ENCODE assay signal across 8 cellular contexts in genomic region chr14:75088566-75089373, GRCh38. TPM values are rescaled to one million over a fixed set of nuclear protein-coding genes. Genes with fewer than 3 reads are reported as not detected.
A peak's percentile ranks its signal among the peaks of the same experiment; 100 is the strongest.
DNase-seq lines count a peak whose midpoint lies in the region; ATAC-seq and TF ChIP-seq lines count a peak whose summit lies in the region.

No MANE protein-coding gene starts in this region.

- peak; percentile 84 for TF ChIP-seq CTCF in CD4-positive, alpha-beta T cell (IDR thresholded peaks at IDR 0.05)
- TF ChIP-seq CTCF in H9 (conservative IDR thresholded peaks at IDR 0.05) (peak; percentile 86), parathyroid adenoma (IDR thresholded peaks at IDR 0.05) (peak; percentile 81)

- H4K91ac ChIP-seq in H9 (ENCODE audit: insufficient read length, low read depth, low read length), result no peak overlapping the region

- no peak overlapping the region for H3K4me2 ChIP-seq in H9 (ENCODE audit: insufficient read depth, insufficient read length, low read length)
- no peak overlapping the region for H3K4me2 ChIP-seq in parathyroid adenoma (ENCODE audit: low read length)

- H3K79me2 ChIP-seq in H9 (ENCODE audit: insufficient read depth, low read length) (no peaks in the 10 kb centered on the region), parathyroid adenoma (no peaks in the 10 kb centered on the region)

- no peaks in the 10 kb centered on the region for H3K36me3 ChIP-seq in parathyroid adenoma (ENCODE audit: control insufficient read depth, insufficient read depth, low read length)

- H2BK15ac ChIP-seq in H9 (ENCODE audit: low read depth, low read length), result no peak overlapping the region

- no peak overlapping the region for H3K27ac Mint-ChIP-seq in CD4-positive, alpha-beta T cell
- H3K27ac Mint-ChIP-seq in H9, result no peak overlapping the region
- no peak overlapping the region for H3K27ac Mint-ChIP-seq in activated CD8-positive, alpha-beta T cell treated with anti-CD3 and anti-CD28 coated beads, Interleukin-2, amount 10 ng/mL, durations not matched to agents 7 days and 5 days

- peak; percentile 72 for ATAC-seq in CD4-positive, alpha-beta T cell (ENCODE audit: poor library complexity)
- peak; percentile 69 for ATAC-seq in activated CD8-positive, alpha-beta T cell treated with anti-CD3 and anti-CD28 coated beads, Interleukin-2, amount 10 ng/mL, durations not matched to agents 7 days and 5 days
- ATAC-seq in HG02610 (IDR thresholded peaks at IDR 0.05; ENCODE audit: unreplicated experiment), result no peak

- no peak overlapping the region for H2BK20ac ChIP-seq in H9 (ENCODE audit: low read depth, low read length, poor library complexity, severe bottlenecking)

- H3K4me1 ChIP-seq in H9 (ENCODE audit: insufficient read depth, low read length) (no peaks in the 10 kb centered on the region), parathyroid adenoma (no peaks in the 10 kb centered on the region)

- H3T11ph ChIP-seq in H9 (ENCODE audit: low read length), result no peak overlapping the region

- intact Hi-C loops in CD4-positive, alpha-beta T cell (cut with DNase I, micrococcal nuclease), result loop anchor here (1.0 to 2.0 kb wide), 5 partner anchors 142 to 227 kb away; no protein-coding TSS in a partner anchor

- H3K27me3 Mint-ChIP-seq in CD4-positive, alpha-beta T cell, result no peaks in the 10 kb centered on the region
- no peaks in the 10 kb centered on the region for H3K27me3 Mint-ChIP-seq in H9 (ENCODE audit: low read depth)
- H3K27me3 Mint-ChIP-seq in activated CD8-positive, alpha-beta T cell treated with anti-CD3 and anti-CD28 coated beads, Interleukin-2, amount 10 ng/mL, durations not matched to agents 7 days and 5 days (ENCODE audit: low read depth), result no peaks in the 10 kb centered on the region

- no peak overlapping the region for H3K23ac ChIP-seq in H9 (ENCODE audit: insufficient read length, low read depth, low read length)

- H3K18ac ChIP-seq in H9 (ENCODE audit: insufficient read length, low read depth, low read length), result no peak overlapping the region

- H3K4ac ChIP-seq in H9 (ENCODE audit: low read depth, low read length), result no peak overlapping the region

- H3K9me3 Mint-ChIP-seq in CD4-positive, alpha-beta T cell, result no peaks in the 10 kb centered on the region
- no peaks in the 10 kb centered on the region for H3K9me3 Mint-ChIP-seq in H9
- H3K9me3 Mint-ChIP-seq in activated CD8-positive, alpha-beta T cell treated with anti-CD3 and anti-CD28 coated beads, Interleukin-2, amount 10 ng/mL, durations not matched to agents 7 days and 5 days (ENCODE audit: insufficient read depth), result no peaks in the 10 kb centered on the region

- no peaks in the 10 kb centered on the region for H4K20me1 ChIP-seq in H9 (ENCODE audit: control insufficient read depth, insufficient read depth, insufficient read length)

- no peak overlapping the region for H2AFZ ChIP-seq in H9 (ENCODE audit: low read length)
- H2AFZ ChIP-seq in parathyroid adenoma, result no peak overlapping the region

- H3K27ac ChIP-seq in CD4-positive, alpha-beta T cell (ENCODE audit: low read depth, low read length), result no peak overlapping the region
- H3K27ac ChIP-seq in H9 (ENCODE audit: insufficient read length, low read depth, low read length) (no peak overlapping the region), parathyroid adenoma (no peak overlapping the region)

- no CpG with 5 or more reads among the region's 7 CpGs for WGBS in H9 (ENCODE audit: extremely low coverage, insufficient read length, low lambda C conversion rate)

- H3K56ac ChIP-seq in H9 (ENCODE audit: insufficient read length, low read depth, low read length), result no peak overlapping the region

- no peak overlapping the region for H3K14ac ChIP-seq in H9 (ENCODE audit: insufficient read depth, low read length)

- H3K4me3 Mint-ChIP-seq in CD4-positive, alpha-beta T cell, result no peak overlapping the region
- H3K4me3 Mint-ChIP-seq in H9, result no peak overlapping the region
- H3K4me3 Mint-ChIP-seq in activated CD8-positive, alpha-beta T cell treated with anti-CD3 and anti-CD28 coated beads, Interleukin-2, amount 10 ng/mL, durations not matched to agents 7 days and 5 days, result no peak overlapping the region

- H3K4me1 Mint-ChIP-seq in CD4-positive, alpha-beta T cell (ENCODE audit: low read depth), result no peaks in the 10 kb centered on the region
- H3K4me1 Mint-ChIP-seq in H9, result peaks cover 7 to 8% of the 10 kb centered on the region in 2 experiments
- H3K4me1 Mint-ChIP-seq in activated CD8-positive, alpha-beta T cell treated with anti-CD3 and anti-CD28 coated beads, Interleukin-2, amount 10 ng/mL, durations not matched to agents 7 days and 5 days (ENCODE audit: low read depth), result no peaks in the 10 kb centered on the region

- no peaks in the 10 kb centered on the region for H3K23me2 ChIP-seq in H9 (ENCODE audit: insufficient read length, low read depth, low read length, poor library complexity, severe bottlenecking)

- H3K36me3 Mint-ChIP-seq in CD4-positive, alpha-beta T cell (ENCODE audit: low read depth), result peaks cover 79% of the 10 kb centered on the region
- H3K36me3 Mint-ChIP-seq in H9 (ENCODE audit: insufficient read depth in 1 of 3, low read depth in 3 of 3), result peaks cover 11 to 64% (median 61%) of the 10 kb centered on the region in 3 experiments; a peak in 6 of 7 replicates
- peaks cover 45% of the 10 kb centered on the region for H3K36me3 Mint-ChIP-seq in activated CD8-positive, alpha-beta T cell treated with anti-CD3 and anti-CD28 coated beads, Interleukin-2, amount 10 ng/mL, durations not matched to agents 7 days and 5 days (ENCODE audit: low read depth)

- no peak overlapping the region for H2BK120ac ChIP-seq in H9 (ENCODE audit: low read depth, low read length, poor library complexity, severe bottlenecking)

- POLR2A ChIA-PET in CD4-positive, alpha-beta T cell (lab: Charles Lee), result interaction anchor here (0.6 to 1.5 kb wide), 6 partner anchors 10 to 228 kb away, joined by 3 to 10 read pairs (median 4); partner anchors contain the start of gene ACYP1
- POLR2A ChIA-PET in activated CD8-positive, alpha-beta T cell treated with anti-CD3 and anti-CD28 coated beads, Interleukin-2, amount 10 ng/mL, durations not matched to agents 7 days and 5 days (lab: Charles Lee), result interaction anchor here (0.6 to 1.0 kb wide), 3 partner anchors 218 to 228 kb away, joined by 3 read pairs; no protein-coding TSS in a partner anchor

- no peak overlapping the region for H2BK12ac ChIP-seq in H9 (ENCODE audit: insufficient read length, low read depth, low read length)

- H3K27me3 ChIP-seq in CD4-positive, alpha-beta T cell (ENCODE audit: control insufficient read depth, insufficient read depth, low read length), result no peaks in the 10 kb centered on the region
- no peaks in the 10 kb centered on the region for H3K27me3 ChIP-seq in H9 (ENCODE audit: insufficient read depth, low read length)
- H3K27me3 ChIP-seq in parathyroid adenoma (ENCODE audit: control insufficient read depth, insufficient read depth, low read length), result no peaks in the 10 kb centered on the region

- H4K8ac ChIP-seq in H9 (replicated peaks; ENCODE audit: insufficient read length, low read depth, low read length), result no peak overlapping the region

- H4K5ac ChIP-seq in H9 (ENCODE audit: insufficient read length, low read depth, low read length), result no peak overlapping the region

- H3K79me1 ChIP-seq in H9 (ENCODE audit: insufficient read depth, low read depth, low read length, poor library complexity, severe bottlenecking), result no peaks in the 10 kb centered on the region

- DNase-seq in CD4-positive, alpha-beta T cell, result peak in 6 of 10 experiments; percentile 8 to 32 (median 19)
- peak; percentile 46 for DNase-seq in H9
- peak; percentile 77 for DNase-seq in NCI-H69 (lab: John Stamatoyannopoulos, UW)
- peak; percentile 65 for DNase-seq in activated CD8-positive, alpha-beta T cell treated with anti-CD3 and anti-CD28 coated beads, Interleukin-2, amount 10 ng/mL, durations not matched to agents 7 days and 5 days
- peak; percentile 34 for DNase-seq in germinal center (ENCODE audit: low spot score)
- DNase-seq in activated effector memory CD4-positive, alpha-beta T cell treated with anti-CD3 and anti-CD28 coated beads, Interleukin-2, amount 50 U/mL, for 16 hours, result no peak

- H3K9ac ChIP-seq in H9 (ENCODE audit: extremely low read depth, insufficient read length, low read length) (no peak overlapping the region), parathyroid adenoma (no peak overlapping the region)

- no peaks in the 10 kb centered on the region for H3K9me3 ChIP-seq in CD4-positive, alpha-beta T cell (ENCODE audit: control insufficient read depth, low read length)
- no peaks in the 10 kb centered on the region for H3K9me3 ChIP-seq in H9 (ENCODE audit: control insufficient read depth, low read depth, low read length)
- no peaks in the 10 kb centered on the region for H3K9me3 ChIP-seq in parathyroid adenoma (ENCODE audit: control insufficient read depth, low read length)

- H2AK5ac ChIP-seq in H9 (ENCODE audit: insufficient read length, low read length), result no peak overlapping the region

- H2BK5ac ChIP-seq in H9 (ENCODE audit: insufficient read length, low read length), result no peak overlapping the region

- no peak overlapping the region for H3K4me3 ChIP-seq in parathyroid adenoma (ENCODE audit: low read depth, low read length)

- CTCF ChIA-PET in CD4-positive, alpha-beta T cell (lab: Charles Lee), result interaction anchor here (0.6 to 3.0 kb wide), 13 partner anchors 9 to 480 kb away, joined by 3 to 22 read pairs (median 4); partner anchors contain the start of gene ACYP1
- CTCF ChIA-PET in activated CD8-positive, alpha-beta T cell treated with anti-CD3 and anti-CD28 coated beads, Interleukin-2, amount 10 ng/mL, durations not matched to agents 7 days and 5 days (lab: Charles Lee), result interaction anchor here (0.6 to 5.0 kb wide), 59 partner anchors 10 to 480 kb away, joined by 3 to 86 read pairs (median 4); partner anchors contain the start of genes ACYP1, EIF2B2, MLH3 and NEK9

RNA-seq across cellular contexts. Expression of gene ZC2HC1C, which starts 19.3 kb away (rescaled TPM):
- under 1 TPM; 0.22 to 0.30 TPM for total RNA-seq in CD4-positive, alpha-beta T cell
- total RNA-seq in H9 (2021), result 1.4 and 1.5 TPM in 2 replicates
- 1 to 10 TPM; 1.3 to 1.4 TPM for total RNA-seq in activated CD8-positive, alpha-beta T cell treated with anti-CD3 and anti-CD28 coated beads, Interleukin-2, amount 10 ng/mL, durations not matched to agents 7 days and 5 days

RNA-seq across cellular contexts. Expression of gene ACYP1, which starts 24.9 kb away (rescaled TPM):
- 1 to 10 TPM; 7.9 to 9.4 TPM for total RNA-seq in CD4-positive, alpha-beta T cell
- 15.5 and 18.9 TPM in 2 replicates for total RNA-seq in H9 (2021)
- total RNA-seq in activated CD8-positive, alpha-beta T cell treated with anti-CD3 and anti-CD28 coated beads, Interleukin-2, amount 10 ng/mL, durations not matched to agents 7 days and 5 days, result 10 to 100 TPM; 42.6 to 44.0 TPM

RNA-seq across cellular contexts. Expression of gene MLH3, which starts 37.5 kb away (rescaled TPM):
- 10 to 100 TPM; 13.2 to 14.4 TPM for total RNA-seq in CD4-positive, alpha-beta T cell
- total RNA-seq in H9 (2021), result 21.0 and 23.0 TPM in 2 replicates
- 10 to 100 TPM; 15.1 to 17.2 TPM for total RNA-seq in activated CD8-positive, alpha-beta T cell treated with anti-CD3 and anti-CD28 coated beads, Interleukin-2, amount 10 ng/mL, durations not matched to agents 7 days and 5 days

RNA-seq across cellular contexts. Expression of gene NEK9, which starts 38.1 kb away (rescaled TPM):
- total RNA-seq in CD4-positive, alpha-beta T cell, result 10 to 100 TPM; 53.5 to 54.1 TPM
- 56.5 and 61.4 TPM in 2 replicates for total RNA-seq in H9 (2021)
- 10 to 100 TPM; 73.7 to 80.0 TPM for total RNA-seq in activated CD8-positive, alpha-beta T cell treated with anti-CD3 and anti-CD28 coated beads, Interleukin-2, amount 10 ng/mL, durations not matched to agents 7 days and 5 days
